Comparison of ENCODE assay signal across 23 cellular contexts in genomic region chr11:86625544-86625943, GRCh38. TPM values are rescaled to one million over a fixed set of nuclear protein-coding genes. Genes with fewer than 3 reads are reported as not detected.
DNase-seq lines count a peak whose midpoint lies in the region; ATAC-seq, FAIRE-seq and TF ChIP-seq lines count a peak whose summit lies in the region.
"Had no signal": no experiment of that assay in that cellular context is flagged by ENCODE, and none has a peak within 500 bp of the region (broad histone marks: within the 10 kb centered on the region; RNA-seq: fewer than 3 reads in every experiment).

No MANE protein-coding gene starts in this region.

- no peak for TF ChIP-seq POLR2A in vagina (IDR thresholded peaks at IDR 0.05)

- H3K36me3 Mint-ChIP-seq in activated T-cell treated with anti-CD3 and anti-CD28 coated beads, Interleukin-2, amount 50 U/mL, for 72 hours (ENCODE audit: insufficient read depth in 2 of 2) = peaks cover 0 to 1% of the 10 kb centered on the region in 2 donors
- H3K36me3 Mint-ChIP-seq in activated T-cell treated with anti-CD3 and anti-CD28 coated beads, Interleukin-2, amount 50 U/mL, for 24 hours (ENCODE audit: low read depth) = no peaks in the 10 kb centered on the region
- no peaks in the 10 kb centered on the region for H3K36me3 Mint-ChIP-seq in activated T-helper 17 cell treated with anti-CD3 and anti-CD28 coated beads, Interleukin-2, amount 50 U/mL, for 72 hours (ENCODE audit: low read depth)
- H3K36me3 Mint-ChIP-seq: activated naive CD8-positive, alpha-beta T cell treated with anti-CD3 and anti-CD28 coated beads, Interleukin-2, amount 10 ng/mL, durations not matched to agents 7 days and 5 days; type B pancreatic cell had no signal

- no peak for DNase-seq in activated T-cell treated with anti-CD3 and anti-CD28 coated beads, Interleukin-2, amount 50 U/mL, for 72 hours
- no peak for DNase-seq in activated T-cell treated with anti-CD3 and anti-CD28 coated beads, Interleukin-2, amount 50 U/mL, for 24 hours
- DNase-seq in vagina (ENCODE audit: extremely low spot score in 2 of 2) (no peak), kidney (no peak), T-helper 9 cell (no peak), COLO668 (lab: John Stamatoyannopoulos, UW; ENCODE audit: unreplicated experiment) (no peak)
- DNase-seq: activated CD8-positive, alpha-beta memory T cell treated with anti-CD3 and anti-CD28 coated beads, Interleukin-2, amount 50 U/mL, for 48 hours; activated naive CD8-positive, alpha-beta T cell treated with anti-CD3 and anti-CD28 coated beads, Interleukin-2, amount 10 ng/mL, durations not matched to agents 7 days and 5 days; DMS53; hippocampal formation; KG1; left cardiac atrium; NCI-H345; occipital lobe; stimulated activated CD4-positive, alpha-beta T cell treated with anti-CD3 and anti-CD28 coated beads, Interleukin-4, amount 100 ng/mL, for 4 hours; T-helper 17 cell had no signal

- H3K27ac ChIP-seq in vagina (peak overlapping the region; percentile 65), kidney (ENCODE audit: low read depth in 2 of 2, low read length in 2 of 2) (no peak overlapping the region)
- H3K27ac ChIP-seq: C4-2B, cardiac muscle cell had no signal

- TF ChIP-seq CTCF in vagina (IDR thresholded peaks at IDR 0.05) (no peak), kidney (IDR thresholded peaks at IDR 0.05; ENCODE audit: borderline replicate concordance, extremely low read depth, insufficient read depth) (no peak)

- H3K4me1 ChIP-seq in vagina (peaks cover 52% of the 10 kb centered on the region), kidney (ENCODE audit: control insufficient read depth in 1 of 2, insufficient read depth in 1 of 2, low read depth in 1 of 2, low read length in 2 of 2) (peaks cover 2 to 9% of the 10 kb centered on the region in 2 donors)

- no peaks in the 10 kb centered on the region for H3K27me3 ChIP-seq in vagina
- H3K27me3 ChIP-seq: cardiac muscle cell had no signal

- no peak overlapping the region for H3K9ac ChIP-seq in kidney (ENCODE audit: low read length in 2 of 2)

- H3K4me3 Mint-ChIP-seq in activated T-cell treated with anti-CD3 and anti-CD28 coated beads, Interleukin-2, amount 50 U/mL, for 72 hours = no peak overlapping the region
- no peak overlapping the region for H3K4me3 Mint-ChIP-seq in activated T-cell treated with anti-CD3 and anti-CD28 coated beads, Interleukin-2, amount 50 U/mL, for 24 hours
- no peak overlapping the region for H3K4me3 Mint-ChIP-seq in activated T-helper 17 cell treated with anti-CD3 and anti-CD28 coated beads, Interleukin-2, amount 50 U/mL, for 72 hours
- H3K4me3 Mint-ChIP-seq: activated naive CD8-positive, alpha-beta T cell treated with anti-CD3 and anti-CD28 coated beads, Interleukin-2, amount 10 ng/mL, durations not matched to agents 7 days and 5 days; T-helper 17 cell; type B pancreatic cell had no signal

- no peaks in the 10 kb centered on the region for H3K4me1 Mint-ChIP-seq in activated T-cell treated with anti-CD3 and anti-CD28 coated beads, Interleukin-2, amount 50 U/mL, for 72 hours (ENCODE audit: low read depth)
- H3K4me1 Mint-ChIP-seq in activated T-cell treated with anti-CD3 and anti-CD28 coated beads, Interleukin-2, amount 50 U/mL, for 24 hours (ENCODE audit: low read depth) = no peaks in the 10 kb centered on the region
- no peaks in the 10 kb centered on the region for H3K4me1 Mint-ChIP-seq in activated T-helper 17 cell treated with anti-CD3 and anti-CD28 coated beads, Interleukin-2, amount 50 U/mL, for 72 hours
- H3K4me1 Mint-ChIP-seq: activated naive CD8-positive, alpha-beta T cell treated with anti-CD3 and anti-CD28 coated beads, Interleukin-2, amount 10 ng/mL, durations not matched to agents 7 days and 5 days; T-helper 17 cell had no signal

- H3K27ac Mint-ChIP-seq in activated T-cell treated with anti-CD3 and anti-CD28 coated beads, Interleukin-2, amount 50 U/mL, for 72 hours = no peak overlapping the region
- H3K27ac Mint-ChIP-seq in activated T-cell treated with anti-CD3 and anti-CD28 coated beads, Interleukin-2, amount 50 U/mL, for 24 hours = no peak overlapping the region
- no peak overlapping the region for H3K27ac Mint-ChIP-seq in activated T-helper 17 cell treated with anti-CD3 and anti-CD28 coated beads, Interleukin-2, amount 50 U/mL, for 72 hours
- H3K27ac Mint-ChIP-seq: activated naive CD8-positive, alpha-beta T cell treated with anti-CD3 and anti-CD28 coated beads, Interleukin-2, amount 10 ng/mL, durations not matched to agents 7 days and 5 days; T-helper 17 cell; type B pancreatic cell had no signal

- H3K9me3 ChIP-seq in vagina = no peaks in the 10 kb centered on the region
- no peaks in the 10 kb centered on the region for H3K9me3 ChIP-seq in kidney (ENCODE audit: control insufficient read depth in 1 of 2, low read length in 2 of 2)

- intact Hi-C loops in vagina (cut with DNase I) (loop anchor here (10.0 kb wide), 1 partner anchor 49 kb away; the partner anchor contains the start of gene ME3), kidney (cut with DNase I) (no loop called here)

- no peak for FAIRE-seq in kidney (lab: Jason Lieb, UNC)
- FAIRE-seq: A204.1 had no signal

- H3K36me3 ChIP-seq in vagina (no peaks in the 10 kb centered on the region), kidney (ENCODE audit: control insufficient read depth in 1 of 2, insufficient read depth in 2 of 2, low read length in 2 of 2) (no peaks in the 10 kb centered on the region)
- H3K36me3 ChIP-seq: cardiac muscle cell had no signal

- H3K27me3 Mint-ChIP-seq in activated T-cell treated with anti-CD3 and anti-CD28 coated beads, Interleukin-2, amount 50 U/mL, for 72 hours (ENCODE audit: low read depth) = peaks cover 27% of the 10 kb centered on the region
- H3K27me3 Mint-ChIP-seq in activated T-cell treated with anti-CD3 and anti-CD28 coated beads, Interleukin-2, amount 50 U/mL, for 24 hours = peaks cover 6% of the 10 kb centered on the region
- H3K27me3 Mint-ChIP-seq in activated T-helper 17 cell treated with anti-CD3 and anti-CD28 coated beads, Interleukin-2, amount 50 U/mL, for 72 hours = no peaks in the 10 kb centered on the region
- H3K27me3 Mint-ChIP-seq: type B pancreatic cell had no signal

- peaks cover 0 to 2% of the 10 kb centered on the region in 2 donors for H3K9me3 Mint-ChIP-seq in activated T-cell treated with anti-CD3 and anti-CD28 coated beads, Interleukin-2, amount 50 U/mL, for 72 hours
- peaks cover 5% of the 10 kb centered on the region for H3K9me3 Mint-ChIP-seq in activated T-cell treated with anti-CD3 and anti-CD28 coated beads, Interleukin-2, amount 50 U/mL, for 24 hours
- H3K9me3 Mint-ChIP-seq in activated T-helper 17 cell treated with anti-CD3 and anti-CD28 coated beads, Interleukin-2, amount 50 U/mL, for 72 hours = peaks cover 5% of the 10 kb centered on the region
- H3K9me3 Mint-ChIP-seq: type B pancreatic cell had no signal

- H3K4me3 ChIP-seq in vagina = no peak overlapping the region
- no peak overlapping the region for H3K4me3 ChIP-seq in kidney (ENCODE audit: low read length in 2 of 2)
- H3K4me3 ChIP-seq: cardiac muscle cell had no signal

- peak; percentile 22 to 75 for ATAC-seq in activated T-cell treated with anti-CD3 and anti-CD28 coated beads, Interleukin-2, amount 50 U/mL, for 72 hours (replicated peaks in 1 of 2)
- ATAC-seq in HG02798 (IDR thresholded peaks at IDR 0.05; ENCODE audit: poor library complexity, unreplicated experiment) = peak; percentile 75
- ATAC-seq in activated T-helper 17 cell treated with anti-CD3 and anti-CD28 coated beads, Interleukin-2, amount 50 U/mL, for 72 hours (replicated peaks) = peak; percentile 70
- ATAC-seq: left cardiac atrium, Right ventricle myocardium inferior, T-helper 17 cell had no signal

RNA-seq across cellular contexts. Expression of gene ME3, which starts 46.9 kb away (rescaled TPM):
- 1 to 10 TPM; 2.1 to 2.5 TPM for total RNA-seq in activated T-cell treated with anti-CD3 and anti-CD28 coated beads, Interleukin-2, amount 50 U/mL, for 72 hours
- 1 to 10 TPM; 1.5 to 2.9 TPM for total RNA-seq in activated T-helper 17 cell treated with anti-CD3 and anti-CD28 coated beads, Interleukin-2, amount 50 U/mL, for 72 hours
- total RNA-seq in vagina = 28.5 TPM
- total RNA-seq in kidney = 13.2 TPM
- 32.2 TPM for polyA plus RNA-seq in kidney (ENCODE audit: insufficient read depth, low read depth, low replicate concordance)
